In genomic region chrX:69127466-69127865, GRCh38 we compare ENCODE assay signal across 25 cellular contexts.
"Had no signal": no experiment of that assay in that cellular context is flagged by ENCODE, and none has a peak within 500 bp of the region (broad histone marks: within the 10 kb centered on the region; RNA-seq: fewer than 3 reads in every experiment).

No MANE protein-coding gene starts in this region.

- H3K9me3 ChIP-seq: left ventricle myocardium inferior, neutrophil, psoas muscle, right atrium auricular region, right lobe of liver, tibial nerve, uterus had no signal

- H3K36me3 Mint-ChIP-seq: memory B cell; naive thymus-derived CD8-positive, alpha-beta T cell; neural progenitor cell; stimulated activated memory B cell treated with anti-CD40 and anti-IgM and Interleukin-4, amounts not matched to agents 10 μg/mL and 1 μg/mL and 100 μg/mL, for 72 hours; type B pancreatic cell had no signal

- H3K9me3 Mint-ChIP-seq: memory B cell; naive thymus-derived CD8-positive, alpha-beta T cell; stimulated activated memory B cell treated with anti-CD40 and anti-IgM and Interleukin-4, amounts not matched to agents 10 μg/mL and 1 μg/mL and 100 μg/mL, for 72 hours; stimulated activated naive CD8-positive, alpha-beta T cell treated with anti-CD3 and anti-CD28 coated beads, Interleukin-15, amount 100 ng/mL, for 72 hours; type B pancreatic cell had no signal

- ATAC-seq: naive thymus-derived CD8-positive, alpha-beta T cell; right lobe of liver; stimulated activated memory B cell treated with anti-CD40 and anti-IgM and Interleukin-4, amounts not matched to agents 10 μg/mL and 1 μg/mL and 100 μg/mL, for 72 hours; stimulated activated naive CD8-positive, alpha-beta T cell treated with anti-CD3 and anti-CD28 coated beads, Interleukin-15, amount 100 ng/mL, for 72 hours had no signal

- H3K27me3 Mint-ChIP-seq: type B pancreatic cell had no signal

- H3K27me3 ChIP-seq: hepatocyte, right atrium auricular region, right lobe of liver, uterus had no signal

- H2AFZ ChIP-seq: hepatocyte, neural progenitor cell, parathyroid adenoma had no signal

- H3K4me1 Mint-ChIP-seq: stimulated activated memory B cell treated with anti-CD40 and anti-IgM and Interleukin-4, amounts not matched to agents 10 μg/mL and 1 μg/mL and 100 μg/mL, for 72 hours; stimulated activated naive CD8-positive, alpha-beta T cell treated with anti-CD3 and anti-CD28 coated beads, Interleukin-15, amount 100 ng/mL, for 72 hours had no signal

- H3K27ac Mint-ChIP-seq: memory B cell; nephron progenitor cell; stimulated activated memory B cell treated with anti-CD40 and anti-IgM and Interleukin-4, amounts not matched to agents 10 μg/mL and 1 μg/mL and 100 μg/mL, for 72 hours; stimulated activated naive CD8-positive, alpha-beta T cell treated with anti-CD3 and anti-CD28 coated beads, Interleukin-15, amount 100 ng/mL, for 72 hours; type B pancreatic cell had no signal

- H3K27ac ChIP-seq: hepatocyte, left ventricle myocardium inferior, neural progenitor cell, neutrophil, parathyroid adenoma, psoas muscle, right atrium auricular region, right lobe of liver had no signal

- H3K36me3 ChIP-seq: left ventricle myocardium inferior, neural progenitor cell, neutrophil, right atrium auricular region, right lobe of liver, tibial nerve, uterus had no signal

- H3K4me3 ChIP-seq: hepatocyte, left ventricle myocardium inferior, lung, neural progenitor cell, psoas muscle, right atrium auricular region, right lobe of liver, smooth muscle cell, uterus had no signal

- H3K4me1 ChIP-seq: psoas muscle, right lobe of liver, uterus had no signal

- H3K79me2 ChIP-seq: hepatocyte, parathyroid adenoma had no signal

- H3K9ac ChIP-seq: neural progenitor cell, parathyroid adenoma had no signal

- H3K4me3 Mint-ChIP-seq: memory B cell; neural progenitor cell; stimulated activated memory B cell treated with anti-CD40 and anti-IgM and Interleukin-4, amounts not matched to agents 10 μg/mL and 1 μg/mL and 100 μg/mL, for 72 hours; stimulated activated naive CD8-positive, alpha-beta T cell treated with anti-CD3 and anti-CD28 coated beads, Interleukin-15, amount 100 ng/mL, for 72 hours had no signal

- DNase-seq: islet precursor cell; left ventricle myocardium inferior; naive thymus-derived CD8-positive, alpha-beta T cell; nephron progenitor cell; occipital lobe; psoas muscle; right lobe of liver; stimulated activated CD4-positive, alpha-beta T cell treated with anti-CD3 and anti-CD28 coated beads, Interleukin-1b, Interleukin-23, amount 100 ng/mL, for 48 hours; stimulated activated CD4-positive, alpha-beta T cell treated with anti-CD3 and anti-CD28 coated beads, Interleukin-2, amount 100 ng/mL, for 48 hours; stimulated activated CD4-positive, alpha-beta T cell treated with anti-CD3 and anti-CD28 coated beads, Interleukin-4, amount 100 ng/mL, for 4 hours; stimulated activated CD8-positive, alpha-beta memory T cell treated with anti-CD3 and anti-CD28 coated beads, Interleukin-4, amount 100 ng/mL, for 48 hours; stimulated activated naive CD4-positive, alpha-beta T cell treated with Interleukin-2 at 50 U/mL for 16 hours; stimulated activated naive CD8-positive, alpha-beta T cell treated with anti-CD3 and anti-CD28 coated beads, Interleukin-15, amount 100 ng/mL, for 72 hours; uterus had no signal
